19 cellular contexts compared by ENCODE assay signal in the genomic region with DNA sequence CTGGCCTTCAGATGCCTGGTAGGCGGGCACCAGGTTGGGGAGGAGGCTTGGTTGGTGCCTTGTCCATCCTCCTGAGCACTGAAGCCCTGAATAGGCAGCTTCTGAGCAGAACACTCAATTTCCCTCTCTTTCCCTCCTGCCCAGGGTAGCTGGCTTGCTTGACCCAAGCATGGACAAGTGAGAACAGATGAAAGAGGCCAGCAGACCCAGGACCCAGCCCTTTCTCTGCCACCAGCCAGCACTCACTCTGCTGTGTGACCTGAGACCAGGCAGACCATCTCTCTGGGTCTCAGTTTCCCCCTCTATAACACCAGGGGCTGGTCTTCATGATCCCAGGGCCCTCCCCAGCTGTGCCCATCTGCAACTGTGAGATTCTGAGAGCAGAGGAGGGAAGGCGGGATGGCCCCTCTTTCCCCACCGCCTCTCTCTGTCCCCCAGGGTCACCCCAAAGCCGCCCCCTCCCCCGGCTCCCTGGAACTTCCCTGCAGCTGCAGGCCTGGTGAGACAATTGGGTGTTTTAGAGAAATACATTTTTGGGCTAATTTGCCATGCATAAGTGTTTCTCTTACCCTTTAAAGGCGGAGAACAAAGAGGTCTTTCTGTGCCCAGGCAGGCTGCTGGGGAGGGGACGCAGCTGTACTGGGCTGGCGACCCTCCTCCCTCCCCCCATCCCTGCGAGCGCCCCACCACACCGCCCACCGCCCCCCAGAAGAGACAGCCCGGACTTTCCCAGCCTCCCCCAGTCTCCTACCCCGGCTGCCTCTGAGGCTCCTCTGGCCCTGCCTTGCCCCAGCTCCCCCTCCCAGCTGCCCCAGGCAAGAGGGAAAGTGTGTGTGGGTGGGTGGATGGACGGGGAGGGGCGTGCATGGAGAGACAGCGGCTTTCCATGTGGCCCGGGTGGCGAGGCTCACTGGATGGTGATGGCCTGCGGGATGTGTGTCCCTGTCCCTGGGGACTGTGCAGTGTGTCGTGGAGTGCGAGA. TPM values are rescaled to one million over a fixed set of nuclear protein-coding genes. Genes with fewer than 3 reads are reported as not detected.
A peak's percentile ranks its signal among the peaks of the same experiment; 100 is the strongest.
DNase-seq lines count a peak whose midpoint lies in the region; ATAC-seq and TF ChIP-seq lines count a peak whose summit lies in the region.
"Had no signal": no experiment of that assay in that cellular context is flagged by ENCODE, and none has a peak within 500 bp of the region (broad histone marks: within the 10 kb centered on the region; RNA-seq: fewer than 3 reads in every experiment).

No MANE protein-coding gene starts in this region.

- no peaks in the 10 kb centered on the region for H3K79me1 ChIP-seq in neuronal stem cell (ENCODE audit: low read depth, low read length)

- peak overlapping the region; percentile 71 for H3K14ac ChIP-seq in neuronal stem cell (ENCODE audit: low read length)

- H3K27ac Mint-ChIP-seq in CD4-positive, alpha-beta T cell = no peak overlapping the region
- H3K27ac Mint-ChIP-seq: activated naive CD8-positive, alpha-beta T cell; stimulated activated naive CD8-positive, alpha-beta T cell treated with anti-CD3 and anti-CD28 coated beads, Interleukin-15, Interleukin-2, amounts not matched to agents 100 ng/mL and 50 ng/mL, for 24 hours had no signal

- no peak overlapping the region for H2BK120ac ChIP-seq in neuronal stem cell (ENCODE audit: low read depth, low read length)

- H3K9me3 Mint-ChIP-seq in CD4-positive, alpha-beta T cell = no peaks in the 10 kb centered on the region
- H3K9me3 Mint-ChIP-seq: stimulated activated naive CD8-positive, alpha-beta T cell treated with anti-CD3 and anti-CD28 coated beads, Interleukin-15, Interleukin-2, amounts not matched to agents 100 ng/mL and 50 ng/mL, for 24 hours had no signal

- DNase-seq in NT2/D1 (ENCODE audit: low read depth, low spot score) (no peak), neuronal stem cell (ENCODE audit: low spot score) (no peak), NOMO-1 treated with dmso at 0.1 percent for 144 hours (lab: John Stamatoyannopoulos, UW; ENCODE audit: unreplicated experiment) (no peak), UCSD-AML1 (lab: John Stamatoyannopoulos, UW; ENCODE audit: unreplicated experiment) (no peak)
- no peak for DNase-seq in CD4-positive, alpha-beta T cell
- DNase-seq: activated CD4-positive, alpha-beta T cell treated with anti-CD3 and anti-CD28 coated beads for 48 hours; activated T-cell treated with anti-CD3 and anti-CD28 coated beads, Interleukin-2, amount 50 U/mL, for 1 hour; AML-193; foreskin fibroblast; GF-D8; NCI-H1105; NCI-H226; NK-92 treated with Interleukin-12 subunit alpha and Interleukin-12 subunit beta, amount 100 ng/mL, for 24 hours; SHP77 treated with DMSO at 0.1 percent for 48 hours; spleen; T1000 had no signal

- no peak overlapping the region for H2BK15ac ChIP-seq in neuronal stem cell (ENCODE audit: low read length)

- H2BK5ac ChIP-seq in neuronal stem cell (ENCODE audit: low read length) = no peak overlapping the region

- H3K36me3 ChIP-seq in NT2/D1 (ENCODE audit: insufficient read depth, insufficient read length, low read length) (no peaks in the 10 kb centered on the region), neuronal stem cell (replicated peaks in 1 of 2; ENCODE audit: control insufficient read depth in 2 of 2, insufficient read depth in 2 of 2, low read length in 2 of 2) (no peaks in the 10 kb centered on the region)
- H3K36me3 ChIP-seq: spleen had no signal

- H3K9me3 ChIP-seq in NT2/D1 (ENCODE audit: insufficient read depth, low read length) = no peaks in the 10 kb centered on the region
- no peaks in the 10 kb centered on the region for H3K9me3 ChIP-seq in neuronal stem cell (replicated peaks in 1 of 2; ENCODE audit: control insufficient read depth in 2 of 2, insufficient read depth in 1 of 2, low read depth in 1 of 2, low read length in 2 of 2)
- H3K9me3 ChIP-seq in CD4-positive, alpha-beta T cell (ENCODE audit: control insufficient read depth, low read length) = no peaks in the 10 kb centered on the region
- H3K9me3 ChIP-seq: spleen had no signal

- H2BK12ac ChIP-seq in neuronal stem cell (ENCODE audit: low read length) = no peak overlapping the region

- H3K18ac ChIP-seq in neuronal stem cell (ENCODE audit: low read length) = peak overlapping the region; percentile 93

- TF ChIP-seq CTCF in CD4-positive, alpha-beta T cell (IDR thresholded peaks at IDR 0.05) = no peak

- H3K23ac ChIP-seq in neuronal stem cell (ENCODE audit: low read depth, low read length, poor library complexity) = peak overlapping the region; percentile 1

- H3K27me3 ChIP-seq in NT2/D1 (ENCODE audit: insufficient read depth, insufficient read length) (peaks cover 2% of the 10 kb centered on the region), neuronal stem cell (ENCODE audit: control insufficient read depth in 3 of 3, insufficient read depth in 3 of 3, low read depth in 1 of 3, low read length in 3 of 3) (no peaks in the 10 kb centered on the region)
- H3K27me3 ChIP-seq in CD4-positive, alpha-beta T cell (ENCODE audit: control insufficient read depth, insufficient read depth, low read length) = no peaks in the 10 kb centered on the region
- H3K27me3 ChIP-seq: spleen had no signal

- no peak overlapping the region for H3K4me2 ChIP-seq in neuronal stem cell (ENCODE audit: insufficient read depth, low read length, poor library complexity, severe bottlenecking)

- no peak overlapping the region for H3K4me3 ChIP-seq in NT2/D1 (ENCODE audit: insufficient read length, low read depth)
- peak overlapping the region in 1 of 2 donors; percentile 10 for H3K4me3 ChIP-seq in neuronal stem cell (ENCODE audit: low read length in 2 of 2)
- H3K4me3 ChIP-seq: spleen had no signal

- H3K4me3 Mint-ChIP-seq in CD4-positive, alpha-beta T cell = no peak overlapping the region
- H3K4me3 Mint-ChIP-seq: activated naive CD8-positive, alpha-beta T cell; stimulated activated naive CD8-positive, alpha-beta T cell treated with anti-CD3 and anti-CD28 coated beads, Interleukin-15, Interleukin-2, amounts not matched to agents 100 ng/mL and 50 ng/mL, for 24 hours had no signal

- CTCF ChIA-PET in CD4-positive, alpha-beta T cell (lab: Charles Lee) = no interaction called here

- intact Hi-C loops in CD4-positive, alpha-beta T cell (cut with DNase I, micrococcal nuclease) = no loop called here

- H4K91ac ChIP-seq in neuronal stem cell (ENCODE audit: low read depth, low read length, poor library complexity) = no peak overlapping the region

- H3K9ac ChIP-seq in NT2/D1 (ENCODE audit: insufficient read length, low read depth) (peak overlapping the region; percentile 21), neuronal stem cell (ENCODE audit: low read depth, low read length, poor library complexity) (peak overlapping the region; percentile 24)

- H3K27ac ChIP-seq in cingulate gyrus (ENCODE audit: low read depth, low read length) (peak overlapping the region; percentile 94), neuronal stem cell (replicated peaks; ENCODE audit: low read length) (no peak overlapping the region)
- H3K27ac ChIP-seq in CD4-positive, alpha-beta T cell (ENCODE audit: low read depth, low read length) = no peak overlapping the region
- H3K27ac ChIP-seq: spleen had no signal

- H3K4me1 ChIP-seq in NT2/D1 (ENCODE audit: insufficient read depth, insufficient read length) = peaks cover 6% of the 10 kb centered on the region
- H3K4me1 ChIP-seq in neuronal stem cell (ENCODE audit: control insufficient read depth in 2 of 2, insufficient read depth in 1 of 2, low read depth in 1 of 2, low read length in 2 of 2) = peaks cover 25 to 26% of the 10 kb centered on the region in 2 donors
- H3K4me1 ChIP-seq: spleen had no signal

- no peak overlapping the region for H3K4ac ChIP-seq in neuronal stem cell (ENCODE audit: low read length)

- WGBS in neuronal stem cell (ENCODE audit: extremely low coverage in 2 of 2, insufficient read length in 2 of 2, insufficient replicate concordance in 1 of 2), 2 donors = no CpG with 5 or more reads among the region's 22 CpGs

- peak overlapping the region; percentile 18 for H2AFZ ChIP-seq in neuronal stem cell (ENCODE audit: low read length)

- no peaks in the 10 kb centered on the region for H3K36me3 Mint-ChIP-seq in CD4-positive, alpha-beta T cell (ENCODE audit: low read depth)
- H3K36me3 Mint-ChIP-seq: activated naive CD8-positive, alpha-beta T cell had no signal

- peak overlapping the region; percentile 84 for H2AK5ac ChIP-seq in neuronal stem cell (ENCODE audit: low read depth, low read length)

- H3K27me3 Mint-ChIP-seq in CD4-positive, alpha-beta T cell = no peaks in the 10 kb centered on the region
- H3K27me3 Mint-ChIP-seq: activated naive CD8-positive, alpha-beta T cell; stimulated activated naive CD8-positive, alpha-beta T cell treated with anti-CD3 and anti-CD28 coated beads, Interleukin-15, Interleukin-2, amounts not matched to agents 100 ng/mL and 50 ng/mL, for 24 hours had no signal

- ATAC-seq in CD4-positive, alpha-beta T cell (ENCODE audit: poor library complexity) = no peak

- no peaks in the 10 kb centered on the region for H3K4me1 Mint-ChIP-seq in CD4-positive, alpha-beta T cell (ENCODE audit: low read depth)

- no peak overlapping the region for H4K8ac ChIP-seq in neuronal stem cell (ENCODE audit: low read depth, low read length)

- POLR2A ChIA-PET in CD4-positive, alpha-beta T cell (lab: Charles Lee) = no interaction called here

RNA-seq across cellular contexts. Expression of a gene that starts 30.8 kb away (rescaled TPM):
- polyA plus RNA-seq in neuronal stem cell (2013, experiment 1 of 2) = 8.4 TPM
- polyA plus RNA-seq in neuronal stem cell (2013, experiment 2 of 2) = 8.2 TPM
- 10 to 100 TPM; 21.2 to 25.6 TPM for total RNA-seq in CD4-positive, alpha-beta T cell

RNA-seq across cellular contexts. Expression of a gene that starts 42.1 kb away (rescaled TPM):
- 1.5 TPM for polyA plus RNA-seq in neuronal stem cell (2013, experiment 1 of 2)
- 1.4 TPM for polyA plus RNA-seq in neuronal stem cell (2013, experiment 2 of 2)
- not detected for total RNA-seq in CD4-positive, alpha-beta T cell

RNA-seq across cellular contexts. Expression of a gene that starts 57.6 kb away (rescaled TPM):
- 1.3 TPM for polyA plus RNA-seq in neuronal stem cell (2013, experiment 1 of 2)
- polyA plus RNA-seq in neuronal stem cell (2013, experiment 2 of 2) = 0.91 TPM
- total RNA-seq in CD4-positive, alpha-beta T cell = not detected
